In genomic region chr1:54174106-54174505, GRCh38 we compare ENCODE assay signal across 14 cellular contexts. TPM values are rescaled to one million over a fixed set of nuclear protein-coding genes. Genes with fewer than 3 reads are reported as not detected.
DNase-seq lines count a peak whose midpoint lies in the region; TF ChIP-seq lines count a peak whose summit lies in the region.
"Had no signal": no experiment of that assay in that cellular context is flagged by ENCODE, and none has a peak within 500 bp of the region (broad histone marks: within the 10 kb centered on the region; RNA-seq: fewer than 3 reads in every experiment).

No MANE protein-coding gene starts in this region.

- H3K4me2 ChIP-seq in BLaER1 (peak overlapping the region; percentile 35), GM23248 (ENCODE audit: unreplicated experiment) (no peak overlapping the region)

- H3K4me3 ChIP-seq in BLaER1 = no peak overlapping the region
- H3K4me3 ChIP-seq in spleen = no peak overlapping the region
- H3K4me3 ChIP-seq in GM23248 = no peak overlapping the region
- H3K4me3 ChIP-seq: GM12878 had no signal

- no peaks in the 10 kb centered on the region for H3K79me2 ChIP-seq in GM23248 (ENCODE audit: insufficient read depth)

- no peaks in the 10 kb centered on the region for H3F3A ChIP-seq in GM23248 (ENCODE audit: insufficient read depth)

- TF ChIP-seq CTCF in spleen (IDR thresholded peaks at IDR 0.05 in 8 of 11, conservative IDR thresholded peaks at IDR 0.05 in 3 of 11) = no peak

- no peaks in the 10 kb centered on the region for H3K27me3 ChIP-seq in BLaER1
- H3K27me3 ChIP-seq in layer of hippocampus (ENCODE audit: control insufficient read depth, insufficient read depth, low read length) = no peaks in the 10 kb centered on the region
- H3K27me3 ChIP-seq in spleen (replicated peaks in 1 of 7) = no peaks in the 10 kb centered on the region
- no peaks in the 10 kb centered on the region for H3K27me3 ChIP-seq in GM23248 (replicated peaks; ENCODE audit: insufficient read depth)

- DNase-seq in caudate nucleus (lab: John Stamatoyannopoulos, UW) = peak in 1 of 61 donors; percentile 29
- DNase-seq in spleen = peak; percentile 64
- DNase-seq in GM23248 = no peak
- no peak for DNase-seq in NCI-H510A (lab: John Stamatoyannopoulos, UW)
- no peak for DNase-seq in T-helper 9 cell
- DNase-seq: 8988T; CD4-positive, alpha-beta memory T cell; DMS79; H7 had no signal

- H3K9ac ChIP-seq in BLaER1 (no peak overlapping the region), GM23248 (no peak overlapping the region)

- intact Hi-C loops in spleen (cut with DNase I; ENCODE audit: low total_unique reads) = no loop called here

- in situ Hi-C loops in GM23248 (cut with MboI) = no loop called here

- peaks cover 32% of the 10 kb centered on the region for H3K36me3 ChIP-seq in BLaER1
- peaks cover 0 to 68% (median 13%) of the 10 kb centered on the region in 6 donors for H3K36me3 ChIP-seq in spleen
- H3K36me3 ChIP-seq in GM23248 (ENCODE audit: low read depth) = no peaks in the 10 kb centered on the region

- no peaks in the 10 kb centered on the region for H3K9me3 ChIP-seq in BLaER1
- no peaks in the 10 kb centered on the region for H3K9me3 ChIP-seq in spleen
- no peaks in the 10 kb centered on the region for H3K9me3 ChIP-seq in GM23248 (ENCODE audit: low read depth)

- WGBS in spleen, 5 donors = 89 to 97% (median 91%) methylated on average over 4 of the region's 4 CpGs
- 86 to 94% methylated on average over 4 of the region's 4 CpGs for WGBS in GM23248 (ENCODE audit: low coverage in 1 of 2, low lambda C conversion rate in 2 of 2, missing lambda C conversion rate in 2 of 2), 2 experiments

- no peak overlapping the region for H2AFZ ChIP-seq in GM23248

- no peak for TF ChIP-seq POLR2A in spleen (IDR thresholded peaks at IDR 0.05)

- no peak overlapping the region for H3K27ac ChIP-seq in BLaER1
- H3K27ac ChIP-seq in caudate nucleus (ENCODE audit: low read depth, low read length) = peak overlapping the region; percentile 72
- peak overlapping the region; percentile 4 for H3K27ac ChIP-seq in layer of hippocampus (ENCODE audit: low read depth, low read length)
- peak overlapping the region in 6 of 8 donors; percentile 47 to 75 (median 71) for H3K27ac ChIP-seq in spleen
- H3K27ac ChIP-seq in GM23248 = no peak overlapping the region
- H3K27ac ChIP-seq: C4-2B had no signal

- no peaks in the 10 kb centered on the region for H4K20me1 ChIP-seq in BLaER1
- no peaks in the 10 kb centered on the region for H4K20me1 ChIP-seq in GM23248 (ENCODE audit: insufficient read depth)

- peaks cover 20% of the 10 kb centered on the region for H3K4me1 ChIP-seq in BLaER1
- peaks cover 3 to 29% (median 14%) of the 10 kb centered on the region in 6 donors for H3K4me1 ChIP-seq in spleen
- no peaks in the 10 kb centered on the region for H3K4me1 ChIP-seq in GM23248 (ENCODE audit: insufficient read depth)

- H3K9me2 ChIP-seq in GM23248 (ENCODE audit: insufficient read depth) = no peaks in the 10 kb centered on the region

RNA-seq across cellular contexts. Expression of gene CDCP2, which starts 21.3 kb away (rescaled TPM):
- 1 to 10 TPM in 2 of 7 donors, under 1 TPM in 5; 0.23 to 1.6 (median 0.85) TPM for total RNA-seq in spleen
- polyA plus RNA-seq in spleen (not detected), GM23248 (2016; fragmentation: Nextera tagmentation; extraction: Ambion mirVana) (not detected in 2 replicates)
- total RNA-seq in GM23248 (2014; rRNA removed; shearing (Covaris generic)) = not detected in 2 replicates
- total RNA-seq: G401, H7 had no signal
- polyA plus RNA-seq: CD4-positive, alpha-beta memory T cell; GM12878 had no signal

RNA-seq across cellular contexts. Expression of gene CYB5RL, which starts 25.7 kb away (rescaled TPM):
- total RNA-seq in spleen = 10 to 100 TPM in 4 of 7 donors, 1 to 10 TPM in 3; 6.6 to 15.1 (median 11.0) TPM
- polyA plus RNA-seq in spleen (1 to 10 TPM; 1.3 to 3.5 (median 1.5) TPM), GM23248 (2016; fragmentation: Nextera tagmentation; extraction: Ambion mirVana) (3.0 and 3.3 TPM in 2 replicates)
- total RNA-seq in GM23248 (2014; rRNA removed; shearing (Covaris generic)) = 2.5 and 4.9 TPM in 2 replicates

RNA-seq across cellular contexts. Expression of gene MRPL37, which starts 25.9 kb away (rescaled TPM):
- 10 to 100 TPM; 38.3 to 55.9 (median 50.1) TPM for total RNA-seq in spleen
- polyA plus RNA-seq in spleen (10 to 100 TPM; 20.4 to 42.5 (median 38.4) TPM), GM23248 (2016; fragmentation: Nextera tagmentation; extraction: Ambion mirVana) (91.3 and 102 TPM in 2 replicates)
- total RNA-seq in GM23248 (2014; rRNA removed; shearing (Covaris generic)) = 111 and 113 TPM in 2 replicates

Comparison
In these comparisons a context has a peak if more than half of its experiments do, and no peak if none do; other contexts are left out.
1. H3K27ac ChIP-seq: peak in caudate nucleus (single experiment), layer of hippocampus (single experiment) and spleen (6 of 8); none in BLaER1 (single experiment) and GM23248 (single experiment).